ENCODE assay signal across 16 cellular contexts in the genomic region with DNA sequence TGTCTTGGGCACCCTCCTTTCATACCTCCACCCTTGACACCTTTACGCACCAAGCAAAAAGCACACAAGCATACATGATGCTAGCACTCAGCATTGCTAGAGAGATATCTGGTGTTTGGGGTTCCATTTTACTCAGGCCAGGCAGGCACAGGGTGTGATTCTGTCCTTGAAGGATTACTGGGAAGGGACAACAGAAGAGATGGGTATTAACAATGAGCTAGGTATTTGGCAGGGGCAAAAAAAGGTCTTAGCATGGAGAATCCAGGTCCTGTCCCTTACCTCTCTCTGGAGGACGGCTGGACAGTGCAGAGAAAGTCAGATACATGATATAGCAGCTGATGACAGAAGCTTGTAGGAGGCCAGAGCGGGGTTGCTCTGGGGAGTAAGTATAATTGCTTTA. TPM values are rescaled to one million over a fixed set of nuclear protein-coding genes. Genes with fewer than 3 reads are reported as not detected.
DNase-seq lines count a peak whose midpoint lies in the region; ATAC-seq and TF ChIP-seq lines count a peak whose summit lies in the region.
"Had no signal": no experiment of that assay in that cellular context is flagged by ENCODE, and none has a peak within 500 bp of the region (broad histone marks: within the 10 kb centered on the region; RNA-seq: fewer than 3 reads in every experiment).

No MANE protein-coding gene starts in this region.

- no peak for DNase-seq in activated CD4-positive, alpha-beta T cell treated with anti-CD3 and anti-CD28 coated beads, Interleukin-2, amount 10 ng/mL, durations not matched to agents 24 days and 14 days
- DNase-seq in activated CD4-positive, alpha-beta T cell treated with anti-CD3 and anti-CD28 coated beads, Interleukin-2, amount 10 ng/mL, durations not matched to agents 7 days and 5 days, result no peak
- DNase-seq in NCI-H69 (lab: John Stamatoyannopoulos, UW) (peak; percentile 25), chondrocyte (ENCODE audit: low spot score) (no peak), progenitor cell of endocrine pancreas (ENCODE audit: low spot score, unreplicated experiment) (no peak), GDM1 (lab: John Stamatoyannopoulos, UW) (no peak), AG08396 (ENCODE audit: low spot score) (no peak)
- no peak for DNase-seq in activated CD8-positive, alpha-beta memory T cell treated with anti-CD3 and anti-CD28 coated beads, Interleukin-2, amount 10 ng/mL, durations not matched to agents 7 days and 5 days
- DNase-seq: left cardiac atrium; MM.1S; right cardiac atrium; stimulated activated CD4-positive, alpha-beta T cell treated with anti-CD3 and anti-CD28 coated beads, Interleukin-4, amount 100 ng/mL, for 24 hours; T1000 had no signal

- no peaks in the 10 kb centered on the region for H3K27me3 Mint-ChIP-seq in activated CD4-positive, alpha-beta T cell treated with anti-CD3 and anti-CD28 coated beads, Interleukin-2, amount 10 ng/mL, durations not matched to agents 24 days and 14 days
- H3K27me3 Mint-ChIP-seq in activated CD4-positive, alpha-beta T cell treated with anti-CD3 and anti-CD28 coated beads, Interleukin-2, amount 10 ng/mL, durations not matched to agents 7 days and 5 days, result no peaks in the 10 kb centered on the region
- H3K27me3 Mint-ChIP-seq in chondrocyte (ENCODE audit: low read depth) (no peaks in the 10 kb centered on the region), progenitor cell of endocrine pancreas (no peaks in the 10 kb centered on the region)
- no peaks in the 10 kb centered on the region for H3K27me3 Mint-ChIP-seq in activated CD8-positive, alpha-beta memory T cell treated with anti-CD3 and anti-CD28 coated beads, Interleukin-2, amount 10 ng/mL, durations not matched to agents 7 days and 5 days

- TF ChIP-seq CTCF in chondrocyte (IDR thresholded peaks at IDR 0.05) (no peak), progenitor cell of endocrine pancreas (IDR thresholded peaks at IDR 0.05; ENCODE audit: unreplicated experiment) (no peak)

- H3K36me3 Mint-ChIP-seq in activated CD4-positive, alpha-beta T cell treated with anti-CD3 and anti-CD28 coated beads, Interleukin-2, amount 10 ng/mL, durations not matched to agents 24 days and 14 days (ENCODE audit: low read depth), result peaks cover 82% of the 10 kb centered on the region
- peaks cover 84% of the 10 kb centered on the region for H3K36me3 Mint-ChIP-seq in activated CD4-positive, alpha-beta T cell treated with anti-CD3 and anti-CD28 coated beads, Interleukin-2, amount 10 ng/mL, durations not matched to agents 7 days and 5 days (ENCODE audit: low read depth)
- H3K36me3 Mint-ChIP-seq in chondrocyte (ENCODE audit: low read depth), result peaks cover 26% of the 10 kb centered on the region
- peaks cover 22% of the 10 kb centered on the region for H3K36me3 Mint-ChIP-seq in progenitor cell of endocrine pancreas (ENCODE audit: insufficient read depth)
- peaks cover 58% of the 10 kb centered on the region for H3K36me3 Mint-ChIP-seq in activated CD8-positive, alpha-beta memory T cell treated with anti-CD3 and anti-CD28 coated beads, Interleukin-2, amount 10 ng/mL, durations not matched to agents 7 days and 5 days

- CTCF ChIA-PET in activated CD4-positive, alpha-beta T cell treated with anti-CD3 and anti-CD28 coated beads, Interleukin-2, amount 10 ng/mL, durations not matched to agents 7 days and 5 days (lab: Charles Lee), result interaction anchor here (0.6 to 1.4 kb wide), 4 partner anchors 16 to 1088 kb away, joined by 3 to 4 read pairs (median 3); a partner anchor contains a TSS
- CTCF ChIA-PET in activated CD8-positive, alpha-beta memory T cell treated with anti-CD3 and anti-CD28 coated beads, Interleukin-2, amount 10 ng/mL, durations not matched to agents 7 days and 5 days (lab: Charles Lee), result interaction anchor here (1.6 kb wide), 1 partner anchor 27 kb away, joined by 4 read pairs; no protein-coding TSS in a partner anchor

- POLR2A ChIA-PET in activated CD4-positive, alpha-beta T cell treated with anti-CD3 and anti-CD28 coated beads, Interleukin-2, amount 10 ng/mL, durations not matched to agents 7 days and 5 days (lab: Charles Lee), result interaction anchor here (0.6 kb wide), 2 partner anchors 881 to 1297 kb away, joined by 3 read pairs; no protein-coding TSS in a partner anchor

- intact Hi-C loops in activated CD4-positive, alpha-beta T cell treated with anti-CD3 and anti-CD28 coated beads, Interleukin-2, amount 10 ng/mL, durations not matched to agents 24 days and 14 days (cut with micrococcal nuclease), result no loop called here

- H3K4me1 Mint-ChIP-seq in activated CD4-positive, alpha-beta T cell treated with anti-CD3 and anti-CD28 coated beads, Interleukin-2, amount 10 ng/mL, durations not matched to agents 24 days and 14 days, result peaks cover 51% of the 10 kb centered on the region
- peaks cover 75% of the 10 kb centered on the region for H3K4me1 Mint-ChIP-seq in activated CD4-positive, alpha-beta T cell treated with anti-CD3 and anti-CD28 coated beads, Interleukin-2, amount 10 ng/mL, durations not matched to agents 7 days and 5 days
- H3K4me1 Mint-ChIP-seq in chondrocyte (ENCODE audit: low read depth), result peaks cover 75% of the 10 kb centered on the region
- peaks cover 34% of the 10 kb centered on the region for H3K4me1 Mint-ChIP-seq in progenitor cell of endocrine pancreas (ENCODE audit: low read depth)
- peaks cover 64% of the 10 kb centered on the region for H3K4me1 Mint-ChIP-seq in activated CD8-positive, alpha-beta memory T cell treated with anti-CD3 and anti-CD28 coated beads, Interleukin-2, amount 10 ng/mL, durations not matched to agents 7 days and 5 days

- peak overlapping the region; percentile 3 for H3K27ac Mint-ChIP-seq in activated CD4-positive, alpha-beta T cell treated with anti-CD3 and anti-CD28 coated beads, Interleukin-2, amount 10 ng/mL, durations not matched to agents 24 days and 14 days
- H3K27ac Mint-ChIP-seq in activated CD4-positive, alpha-beta T cell treated with anti-CD3 and anti-CD28 coated beads, Interleukin-2, amount 10 ng/mL, durations not matched to agents 7 days and 5 days, result no peak overlapping the region
- H3K27ac Mint-ChIP-seq in chondrocyte (ENCODE audit: unreplicated experiment), result peak overlapping the region; percentile 97
- H3K27ac Mint-ChIP-seq in progenitor cell of endocrine pancreas, result peak overlapping the region; percentile 15
- no peak overlapping the region for H3K27ac Mint-ChIP-seq in activated CD8-positive, alpha-beta memory T cell treated with anti-CD3 and anti-CD28 coated beads, Interleukin-2, amount 10 ng/mL, durations not matched to agents 7 days and 5 days

- no peak overlapping the region for H3K4me3 Mint-ChIP-seq in activated CD4-positive, alpha-beta T cell treated with anti-CD3 and anti-CD28 coated beads, Interleukin-2, amount 10 ng/mL, durations not matched to agents 24 days and 14 days
- H3K4me3 Mint-ChIP-seq in activated CD4-positive, alpha-beta T cell treated with anti-CD3 and anti-CD28 coated beads, Interleukin-2, amount 10 ng/mL, durations not matched to agents 7 days and 5 days, result no peak overlapping the region
- H3K4me3 Mint-ChIP-seq in chondrocyte (ENCODE audit: unreplicated experiment) (no peak overlapping the region), progenitor cell of endocrine pancreas (ENCODE audit: low read depth) (no peak overlapping the region)
- no peak overlapping the region for H3K4me3 Mint-ChIP-seq in activated CD8-positive, alpha-beta memory T cell treated with anti-CD3 and anti-CD28 coated beads, Interleukin-2, amount 10 ng/mL, durations not matched to agents 7 days and 5 days

- ATAC-seq in activated CD8-positive, alpha-beta memory T cell treated with anti-CD3 and anti-CD28 coated beads, Interleukin-2, amount 10 ng/mL, durations not matched to agents 7 days and 5 days, result no peak
- ATAC-seq: esophagus mucosa, left cardiac atrium, right cardiac atrium had no signal

- no peaks in the 10 kb centered on the region for H3K9me3 Mint-ChIP-seq in activated CD4-positive, alpha-beta T cell treated with anti-CD3 and anti-CD28 coated beads, Interleukin-2, amount 10 ng/mL, durations not matched to agents 24 days and 14 days
- H3K9me3 Mint-ChIP-seq in activated CD4-positive, alpha-beta T cell treated with anti-CD3 and anti-CD28 coated beads, Interleukin-2, amount 10 ng/mL, durations not matched to agents 7 days and 5 days, result no peaks in the 10 kb centered on the region
- H3K9me3 Mint-ChIP-seq in chondrocyte (ENCODE audit: low read depth), result no peaks in the 10 kb centered on the region
- H3K9me3 Mint-ChIP-seq in progenitor cell of endocrine pancreas (ENCODE audit: low read depth), result no peaks in the 10 kb centered on the region
- no peaks in the 10 kb centered on the region for H3K9me3 Mint-ChIP-seq in activated CD8-positive, alpha-beta memory T cell treated with anti-CD3 and anti-CD28 coated beads, Interleukin-2, amount 10 ng/mL, durations not matched to agents 7 days and 5 days (ENCODE audit: low read depth)

RNA-seq across cellular contexts. Expression of a gene that starts 3.5 kb away (rescaled TPM):
- 0.28 and 0.33 TPM in 2 replicates for total RNA-seq in activated CD4-positive, alpha-beta T cell treated with anti-CD3 and anti-CD28 coated beads, Interleukin-2, amount 10 ng/mL, durations not matched to agents 24 days and 14 days
- total RNA-seq in activated CD4-positive, alpha-beta T cell treated with anti-CD3 and anti-CD28 coated beads, Interleukin-2, amount 10 ng/mL, durations not matched to agents 7 days and 5 days, result under 1 TPM; 0.37 to 0.50 TPM
- total RNA-seq in chondrocyte (not detected in 3 replicates), progenitor cell of endocrine pancreas (0.33 and 0.36 TPM in 2 replicates)
- under 1 TPM; 0.20 to 0.30 TPM for total RNA-seq in activated CD8-positive, alpha-beta memory T cell treated with anti-CD3 and anti-CD28 coated beads, Interleukin-2, amount 10 ng/mL, durations not matched to agents 7 days and 5 days
- total RNA-seq: A673, myocyte had no signal

RNA-seq across cellular contexts. Expression of a gene that starts 3.8 kb away (rescaled TPM):
- 20.3 and 33.8 TPM in 2 replicates for total RNA-seq in activated CD4-positive, alpha-beta T cell treated with anti-CD3 and anti-CD28 coated beads, Interleukin-2, amount 10 ng/mL, durations not matched to agents 24 days and 14 days
- 10 to 100 TPM; 15.0 to 18.1 TPM for total RNA-seq in activated CD4-positive, alpha-beta T cell treated with anti-CD3 and anti-CD28 coated beads, Interleukin-2, amount 10 ng/mL, durations not matched to agents 7 days and 5 days
- 7.9 to 26.1 TPM (median 9.9 TPM) in 3 replicates for total RNA-seq in chondrocyte
- 14.6 and 20.0 TPM in 2 replicates for total RNA-seq in progenitor cell of endocrine pancreas
- 10 to 100 TPM; 14.8 to 16.1 TPM for total RNA-seq in activated CD8-positive, alpha-beta memory T cell treated with anti-CD3 and anti-CD28 coated beads, Interleukin-2, amount 10 ng/mL, durations not matched to agents 7 days and 5 days

RNA-seq across cellular contexts. Expression of a gene that starts 4.4 kb away (rescaled TPM):
- 524 TPM in 2 replicates for total RNA-seq in activated CD4-positive, alpha-beta T cell treated with anti-CD3 and anti-CD28 coated beads, Interleukin-2, amount 10 ng/mL, durations not matched to agents 24 days and 14 days
- 100 to 1,000 TPM; 956 to 981 TPM for total RNA-seq in activated CD4-positive, alpha-beta T cell treated with anti-CD3 and anti-CD28 coated beads, Interleukin-2, amount 10 ng/mL, durations not matched to agents 7 days and 5 days
- total RNA-seq in chondrocyte (1,300 to 1,502 TPM (median 1,498 TPM) in 3 replicates), progenitor cell of endocrine pancreas (597 and 612 TPM in 2 replicates)
- total RNA-seq in activated CD8-positive, alpha-beta memory T cell treated with anti-CD3 and anti-CD28 coated beads, Interleukin-2, amount 10 ng/mL, durations not matched to agents 7 days and 5 days, result 100 to 1,000 TPM; 804 to 808 TPM

RNA-seq across cellular contexts. Expression of a gene that starts 19.8 kb away (rescaled TPM):
- 1.2 and 1.3 TPM in 2 replicates for total RNA-seq in activated CD4-positive, alpha-beta T cell treated with anti-CD3 and anti-CD28 coated beads, Interleukin-2, amount 10 ng/mL, durations not matched to agents 24 days and 14 days
- total RNA-seq in activated CD4-positive, alpha-beta T cell treated with anti-CD3 and anti-CD28 coated beads, Interleukin-2, amount 10 ng/mL, durations not matched to agents 7 days and 5 days, result 1 to 10 TPM; 2.5 to 2.9 TPM
- 3.3 to 8.6 TPM (median 3.6 TPM) in 3 replicates for total RNA-seq in chondrocyte
- 2.1 and 3.8 TPM in 2 replicates for total RNA-seq in progenitor cell of endocrine pancreas
- total RNA-seq in activated CD8-positive, alpha-beta memory T cell treated with anti-CD3 and anti-CD28 coated beads, Interleukin-2, amount 10 ng/mL, durations not matched to agents 7 days and 5 days, result 1 to 10 TPM in 1 of 2 experiments, under 1 TPM in 1; 0.49 to 1.0 TPM

RNA-seq across cellular contexts. Expression of a gene that starts 27.9 kb away (rescaled TPM):
- total RNA-seq in activated CD4-positive, alpha-beta T cell treated with anti-CD3 and anti-CD28 coated beads, Interleukin-2, amount 10 ng/mL, durations not matched to agents 24 days and 14 days, result 49.3 and 51.3 TPM in 2 replicates
- total RNA-seq in activated CD4-positive, alpha-beta T cell treated with anti-CD3 and anti-CD28 coated beads, Interleukin-2, amount 10 ng/mL, durations not matched to agents 7 days and 5 days, result 10 to 100 TPM; 38.8 to 42.2 TPM
- total RNA-seq in chondrocyte (26.2 to 35.0 TPM (median 26.3 TPM) in 3 replicates), progenitor cell of endocrine pancreas (37.9 and 38.2 TPM in 2 replicates)
- 10 to 100 TPM; 34.1 to 46.5 TPM for total RNA-seq in activated CD8-positive, alpha-beta memory T cell treated with anti-CD3 and anti-CD28 coated beads, Interleukin-2, amount 10 ng/mL, durations not matched to agents 7 days and 5 days

Comparison
In these comparisons a context has a peak if more than half of its experiments do, and no peak if none do; other contexts are left out.
1. H3K27ac Mint-ChIP-seq: peak in activated CD4-positive, alpha-beta T cell treated with anti-CD3 and anti-CD28 coated beads, Interleukin-2, amount 10 ng/mL, durations not matched to agents 24 days and 14 days (single experiment), chondrocyte (single experiment) and progenitor cell of endocrine pancreas (single experiment); none in activated CD4-positive, alpha-beta T cell treated with anti-CD3 and anti-CD28 coated beads, Interleukin-2, amount 10 ng/mL, durations not matched to agents 7 days and 5 days (single experiment) and activated CD8-positive, alpha-beta memory T cell treated with anti-CD3 and anti-CD28 coated beads, Interleukin-2, amount 10 ng/mL, durations not matched to agents 7 days and 5 days (single experiment).